In genomic region chr15:99929266-99929665, GRCh38 we compare ENCODE assay signal across 9 cellular contexts.
DNase-seq lines count a peak whose midpoint lies in the region; ATAC-seq and TF ChIP-seq lines count a peak whose summit lies in the region.
"Had no signal": no experiment of that assay in that cellular context is flagged by ENCODE, and none has a peak within 500 bp of the region (broad histone marks: within the 10 kb centered on the region; RNA-seq: fewer than 3 reads in every experiment).

No MANE protein-coding gene starts in this region.

- H3K27ac ChIP-seq in HUES64 (ENCODE audit: low read depth, low read length): peak overlapping the region; percentile 4; the same call in 1 of the 2 replicates

- no TSS peak for BruUV-seq in Caco-2 (replicated peaks; lab: Mats Ljungman, UMichigan)

- no peak for ATAC-seq in GM18870 (IDR thresholded peaks at IDR 0.05; ENCODE audit: unreplicated experiment)

- H3K36me3 Mint-ChIP-seq in Caco-2 (ENCODE audit: insufficient read depth, unreplicated experiment) (no peaks in the 10 kb centered on the region), chondrocyte (ENCODE audit: low read depth) (no peaks in the 10 kb centered on the region), nephron (ENCODE audit: low read depth) (no peaks in the 10 kb centered on the region)

- CTCF ChIA-PET in Caco-2 (lab: Charles Lee): no interaction called here

- H3K9me3 Mint-ChIP-seq in Caco-2 (ENCODE audit: unreplicated experiment): no peaks in the 10 kb centered on the region
- no peaks in the 10 kb centered on the region for H3K9me3 Mint-ChIP-seq in chondrocyte (ENCODE audit: low read depth)
- H3K9me3 Mint-ChIP-seq in nephron: peaks cover 3% of the 10 kb centered on the region

- in situ Hi-C loops in GM13977 (cut with MboI; ENCODE audit: low pct_unique_long_range_greater_than_20kb, low sequenced_read_pairs, unreplicated experiment): no loop called here

- no peak for TF ChIP-seq CTCF in Caco-2 (IDR thresholded peaks at IDR 0.05; ENCODE audit: insufficient read depth in 1 of 2, low read depth in 1 of 2, low read length in 1 of 2, severe bottlenecking in 1 of 2, unreplicated experiment in 1 of 2)
- no peak for TF ChIP-seq CTCF in chondrocyte (IDR thresholded peaks at IDR 0.05)
- no peak for TF ChIP-seq CTCF in nephron (IDR thresholded peaks at IDR 0.05; ENCODE audit: unreplicated experiment in 3 of 3)
- no peak for TF ChIP-seq CTCF in GM13977 (IDR thresholded peaks at IDR 0.05; ENCODE audit: extremely low read depth, insufficient read depth, missing control alignments)

- H3K4me1 ChIP-seq in Caco-2 (no peaks in the 10 kb centered on the region), HUES64 (ENCODE audit: insufficient read depth, low read length) (peaks cover 12% of the 10 kb centered on the region)

- H3K27me3 Mint-ChIP-seq in Caco-2 (ENCODE audit: insufficient read depth, unreplicated experiment) (peaks cover 3% of the 10 kb centered on the region), chondrocyte (ENCODE audit: low read depth) (peaks cover 2% of the 10 kb centered on the region), nephron (ENCODE audit: low read depth) (peaks cover 54% of the 10 kb centered on the region)

- no peaks in the 10 kb centered on the region for H3K4me1 Mint-ChIP-seq in Caco-2 (ENCODE audit: low read depth, unreplicated experiment)
- peaks cover 10% of the 10 kb centered on the region for H3K4me1 Mint-ChIP-seq in chondrocyte (ENCODE audit: low read depth)
- H3K4me1 Mint-ChIP-seq in nephron: no peaks in the 10 kb centered on the region

- H3K9me3 ChIP-seq in Caco-2 (no peaks in the 10 kb centered on the region), HUES64 (ENCODE audit: insufficient read depth, low read depth, low read length) (no peaks in the 10 kb centered on the region)

- WGBS in HUES64: 30% methylated on average over 11 of the region's 11 CpGs

- POLR2A ChIA-PET in Caco-2 (lab: Charles Lee): no interaction called here

- no peaks in the 10 kb centered on the region for H3K36me3 ChIP-seq in Caco-2 (ENCODE audit: control insufficient read depth, insufficient read depth, low read length)
- no peaks in the 10 kb centered on the region for H3K36me3 ChIP-seq in HUES64 (ENCODE audit: insufficient read depth, low read length)

- H3K4me3 Mint-ChIP-seq in Caco-2 (ENCODE audit: unreplicated experiment) (peak overlapping the region; percentile 69), chondrocyte (ENCODE audit: unreplicated experiment) (no peak overlapping the region), nephron (peak overlapping the region; percentile 75 to 81 (median 79))

- H3K27ac Mint-ChIP-seq in Caco-2 (ENCODE audit: unreplicated experiment) (no peak overlapping the region), chondrocyte (ENCODE audit: unreplicated experiment) (no peak overlapping the region), nephron (peak overlapping the region in 2 of 3 experiments; percentile 16 to 23)

- no peak overlapping the region for H3K9ac ChIP-seq in HUES64 (ENCODE audit: low read depth, low read length)

- H3K4me3 ChIP-seq in Caco-2 (ENCODE audit: low read depth, low read length) (no peak overlapping the region; the same call in 1 of the 2 replicates), HUES64 (ENCODE audit: low read length) (peak overlapping the region; percentile 88)

- H3K27me3 ChIP-seq in Caco-2 (replicated peaks; ENCODE audit: control insufficient read depth, insufficient read depth, low read length) (no peaks in the 10 kb centered on the region), HUES64 (ENCODE audit: insufficient read depth, low read length) (peaks cover 35% of the 10 kb centered on the region)

- intact Hi-C loops in Caco-2 (cut with micrococcal nuclease; ENCODE audit: unreplicated experiment): loop anchor here (2.0 kb wide), 1 partner anchor 410 kb away; no protein-coding TSS in a partner anchor

- no peak for DNase-seq in Caco-2
- peak; percentile 76 for DNase-seq in chondrocyte (ENCODE audit: low spot score)
- DNase-seq in GM13977 (ENCODE audit: low spot score): no peak
- DNase-seq in GM19240 (ENCODE audit: insufficient read length, low spot score): no peak
- DNase-seq: erythroblast, Right ventricle myocardium superior had no signal

Comparison
In these comparisons a context has a peak if more than half of its experiments do, and no peak if none do; other contexts are left out.
1. H3K27ac Mint-ChIP-seq: peak in nephron (2 of 3); none in Caco-2 (single experiment) and chondrocyte (single experiment).